Comparison of ENCODE assay signal across 8 cellular contexts in genomic region chr9:111484564-111484878, GRCh38. TPM values are rescaled to one million over a fixed set of nuclear protein-coding genes. Genes with fewer than 3 reads are reported as not detected.
DNase-seq lines count a peak whose midpoint lies in the region; ATAC-seq and TF ChIP-seq lines count a peak whose summit lies in the region.

No MANE protein-coding gene starts in this region.

- TF ChIP-seq CTCF in gastrocnemius medialis (IDR thresholded peaks at IDR 0.05 in 4 of 5, conservative IDR thresholded peaks at IDR 0.05 in 1 of 5), result peak in 1 of 5 experiments; percentile 4

- in situ Hi-C loops in gastrocnemius medialis (cut with MboI; ENCODE audit: low sequenced_read_pairs in 4 of 4), result no loop called here

- intact Hi-C loops in gastrocnemius medialis (cut with DNase I; ENCODE audit: low total_unique reads), result loop anchor here (1.0 to 10.0 kb wide), 5 partner anchors 41 to 1790 kb away; partner anchors contain the start of genes CDC26, DNAJC25, HSDL2 and PRPF4

- peak overlapping the region; percentile 90 for H3K27ac Mint-ChIP-seq in activated CD8-positive, alpha-beta memory T cell treated with anti-CD3 and anti-CD28 coated beads, Interleukin-2, amount 10 ng/mL, durations not matched to agents 7 days and 5 days

- H3K4me1 Mint-ChIP-seq in activated CD8-positive, alpha-beta memory T cell treated with anti-CD3 and anti-CD28 coated beads, Interleukin-2, amount 10 ng/mL, durations not matched to agents 7 days and 5 days, result peaks cover 27% of the 10 kb centered on the region

- H3K27me3 Mint-ChIP-seq in activated CD8-positive, alpha-beta memory T cell treated with anti-CD3 and anti-CD28 coated beads, Interleukin-2, amount 10 ng/mL, durations not matched to agents 7 days and 5 days, result no peaks in the 10 kb centered on the region

- TF ChIP-seq POLR2A in gastrocnemius medialis (IDR thresholded peaks at IDR 0.05), result no peak

- H3K27ac ChIP-seq in SJCRH30, result peak overlapping the region; percentile 73
- peak overlapping the region; percentile 95 to 99 (median 98) for H3K27ac ChIP-seq in gastrocnemius medialis

- 0 out of 2 replicates have a peak, but pooled peaks cover 3% of the 10 kb centered on the region for H3K4me1 ChIP-seq in SJCRH30
- peaks cover 32% of the 10 kb centered on the region in 2 donors for H3K4me1 ChIP-seq in gastrocnemius medialis

- H3K27me3 ChIP-seq in SJCRH30, result no peaks in the 10 kb centered on the region
- H3K27me3 ChIP-seq in gastrocnemius medialis, result no peaks in the 10 kb centered on the region

- H3K9me3 Mint-ChIP-seq in activated CD8-positive, alpha-beta memory T cell treated with anti-CD3 and anti-CD28 coated beads, Interleukin-2, amount 10 ng/mL, durations not matched to agents 7 days and 5 days (ENCODE audit: low read depth), result no peaks in the 10 kb centered on the region

- DNase-seq in activated CD8-positive, alpha-beta memory T cell treated with anti-CD3 and anti-CD28 coated beads, Interleukin-2, amount 10 ng/mL, durations not matched to agents 7 days and 5 days, result no peak
- DNase-seq in activated CD8-positive, alpha-beta memory T cell treated with anti-CD3 and anti-CD28 coated beads, Interleukin-2, amount 50 U/mL, for 4 hours, result no peak
- DNase-seq in SJCRH30 (no peak), fibroblast of peridontal ligament (ENCODE audit: extremely low read depth) (peak; percentile 56), gastrocnemius medialis (no peak), SIG-M5 treated with dmso at 0.1 percent for 504 hours (lab: John Stamatoyannopoulos, UW; ENCODE audit: unreplicated experiment) (no peak), iPS-NIHi11 (ENCODE audit: low spot score) (no peak)

- no peak for ATAC-seq in activated CD8-positive, alpha-beta memory T cell treated with anti-CD3 and anti-CD28 coated beads, Interleukin-2, amount 10 ng/mL, durations not matched to agents 7 days and 5 days
- no peak for ATAC-seq in gastrocnemius medialis
- ATAC-seq in HG02981 (IDR thresholded peaks at IDR 0.05; ENCODE audit: unreplicated experiment), result no peak

- H3K36me3 ChIP-seq in SJCRH30 (0 out of 2 replicates have a peak, but pooled peaks cover 3% of the 10 kb centered on the region), gastrocnemius medialis (no peaks in the 10 kb centered on the region)

- H3K4me3 Mint-ChIP-seq in activated CD8-positive, alpha-beta memory T cell treated with anti-CD3 and anti-CD28 coated beads, Interleukin-2, amount 10 ng/mL, durations not matched to agents 7 days and 5 days, result peak overlapping the region; percentile 78

- H3K9me3 ChIP-seq in SJCRH30 (replicated peaks), result peaks cover 4% of the 10 kb centered on the region; the same call in 1 of the 2 replicates
- no peaks in the 10 kb centered on the region for H3K9me3 ChIP-seq in gastrocnemius medialis

- CTCF ChIA-PET in activated CD8-positive, alpha-beta memory T cell treated with anti-CD3 and anti-CD28 coated beads, Interleukin-2, amount 10 ng/mL, durations not matched to agents 7 days and 5 days (lab: Charles Lee), result interaction anchor here (1.2 kb wide), 1 partner anchor 45 kb away, joined by 4 read pairs; no protein-coding TSS in a partner anchor

- H3K4me3 ChIP-seq in SJCRH30 (peak overlapping the region; percentile 98), gastrocnemius medialis (peak overlapping the region; percentile 74 to 88 (median 84))

- H3K36me3 Mint-ChIP-seq in activated CD8-positive, alpha-beta memory T cell treated with anti-CD3 and anti-CD28 coated beads, Interleukin-2, amount 10 ng/mL, durations not matched to agents 7 days and 5 days, result peaks cover 14% of the 10 kb centered on the region

RNA-seq across cellular contexts. Expression of gene ECPAS, which starts 0.3 kb away (rescaled TPM):
- 10 to 100 TPM; 72.8 to 75.3 TPM for total RNA-seq in activated CD8-positive, alpha-beta memory T cell treated with anti-CD3 and anti-CD28 coated beads, Interleukin-2, amount 10 ng/mL, durations not matched to agents 7 days and 5 days
- 112 and 123 TPM in 2 replicates for total RNA-seq in SJCRH30 (2014; rRNA removed; shearing (Covaris generic))
- 100 to 1,000 TPM; 320 to 509 (median 424) TPM for total RNA-seq in gastrocnemius medialis

RNA-seq across cellular contexts. Expression of gene ZNF483, which starts 40.5 kb away (rescaled TPM):
- 1 to 10 TPM; 2.8 to 5.2 TPM for total RNA-seq in activated CD8-positive, alpha-beta memory T cell treated with anti-CD3 and anti-CD28 coated beads, Interleukin-2, amount 10 ng/mL, durations not matched to agents 7 days and 5 days
- 16.9 and 19.1 TPM in 2 replicates for total RNA-seq in SJCRH30 (2014; rRNA removed; shearing (Covaris generic))
- total RNA-seq in gastrocnemius medialis, result under 1 TPM; 0.12 to 0.82 (median 0.21) TPM
